Comparison of ENCODE assay signal across 17 cellular contexts in genomic region chr20:49149281-49150045, GRCh38. TPM values are rescaled to one million over a fixed set of nuclear protein-coding genes. Genes with fewer than 3 reads are reported as not detected.
A peak's percentile ranks its signal among the peaks of the same experiment; 100 is the strongest.
DNase-seq lines count a peak whose midpoint lies in the region; TF ChIP-seq lines count a peak whose summit lies in the region.
"Had no signal": no experiment of that assay in that cellular context is flagged by ENCODE, and none has a peak within 500 bp of the region (broad histone marks: within the 10 kb centered on the region; RNA-seq: fewer than 3 reads in every experiment).

No MANE protein-coding gene starts in this region.

- H3K36me3 ChIP-seq in breast epithelium (peaks cover 6% of the 10 kb centered on the region), OCI-LY7 (ENCODE audit: insufficient read depth, low read length) (peaks cover 85% of the 10 kb centered on the region), thyroid gland (peaks cover 14% of the 10 kb centered on the region in 2 donors)

- WGBS in thyroid gland, 2 donors: 21 to 47% methylated on average over 6 of the region's 6 CpGs

- DNase-seq in MCF 10A (ENCODE audit: unreplicated experiment) (no peak), breast epithelium (ENCODE audit: low spot score in 2 of 2) (no peak), OCI-LY7 (ENCODE audit: low spot score) (no peak), fibroblast of the conjunctiva (ENCODE audit: low read depth) (peak; percentile 26), thyroid gland (peak; percentile 94 to 95), NCI-H345 (lab: John Stamatoyannopoulos, UW) (no peak), GOT3 (lab: John Stamatoyannopoulos, UW) (no peak)
- DNase-seq: activated CD4-positive, alpha-beta T cell treated with anti-CD3 and anti-CD28 coated beads, Interleukin-2, amount 50 U/mL, for 4 hours; Karpas-422; left ventricle myocardium inferior; NCI-H1092 treated with DMSO at 0.1 percent for 48 hours; NCI-H748 treated with DMSO at 0.1 percent for 48 hours; posterior cingulate gyrus; RPMI8226 had no signal

- H3K36me3 Mint-ChIP-seq in MCF 10A (ENCODE audit: insufficient read depth, unreplicated experiment): peaks cover 93% of the 10 kb centered on the region

- H3K27me3 ChIP-seq in breast epithelium: no peaks in the 10 kb centered on the region
- no peaks in the 10 kb centered on the region for H3K27me3 ChIP-seq in thyroid gland

- H3K4me2 ChIP-seq in OCI-LY7 (ENCODE audit: low read length): no peak overlapping the region

- H3K9me3 Mint-ChIP-seq in MCF 10A (ENCODE audit: unreplicated experiment): no peaks in the 10 kb centered on the region
- H3K9me3 Mint-ChIP-seq: activated T-helper 17 cell treated with anti-CD3 and anti-CD28 coated beads, Interleukin-2, amount 50 U/mL, for 72 hours had no signal

- H3K27ac Mint-ChIP-seq in MCF 10A (ENCODE audit: low read depth, unreplicated experiment): peak overlapping the region; percentile 31
- H3K27ac Mint-ChIP-seq: activated T-helper 17 cell treated with anti-CD3 and anti-CD28 coated beads, Interleukin-2, amount 50 U/mL, for 72 hours; B cell had no signal

- H3K27me3 Mint-ChIP-seq in MCF 10A (ENCODE audit: insufficient read depth, unreplicated experiment): no peaks in the 10 kb centered on the region
- H3K27me3 Mint-ChIP-seq: activated T-helper 17 cell treated with anti-CD3 and anti-CD28 coated beads, Interleukin-2, amount 50 U/mL, for 72 hours; B cell had no signal

- no peaks in the 10 kb centered on the region for H3K79me2 ChIP-seq in OCI-LY7 (ENCODE audit: insufficient read depth, low read depth, low read length)

- H3K4me1 ChIP-seq in breast epithelium: no peaks in the 10 kb centered on the region
- no peaks in the 10 kb centered on the region for H3K4me1 ChIP-seq in OCI-LY7 (ENCODE audit: insufficient read depth, low read length, poor library complexity, severe bottlenecking)
- peaks cover 28 to 39% of the 10 kb centered on the region in 2 donors for H3K4me1 ChIP-seq in thyroid gland
- H3K4me1 ChIP-seq: left ventricle myocardium inferior had no signal

- TF ChIP-seq POLR2A in breast epithelium (IDR thresholded peaks at IDR 0.05): no peak
- TF ChIP-seq POLR2A in thyroid gland (IDR thresholded peaks at IDR 0.05): no peak

- H3K9me3 ChIP-seq in breast epithelium (no peaks in the 10 kb centered on the region), OCI-LY7 (ENCODE audit: low read length) (no peaks in the 10 kb centered on the region), thyroid gland (no peaks in the 10 kb centered on the region)
- H3K9me3 ChIP-seq: left ventricle myocardium inferior, thoracic aorta had no signal

- no peaks in the 10 kb centered on the region for H4K20me1 ChIP-seq in OCI-LY7 (ENCODE audit: insufficient read depth, low read length)

- POLR2A ChIA-PET in MCF 10A (lab: Yijun Ruan, JAX): interaction anchor here (1.2 kb wide), 1 partner anchor 11 kb away, joined by 4 read pairs; no protein-coding TSS in a partner anchor
- POLR2A ChIA-PET in OCI-LY7 (lab: Charles Lee): no interaction called here

- peaks cover 7% of the 10 kb centered on the region for H3K4me1 Mint-ChIP-seq in MCF 10A (ENCODE audit: insufficient read depth, unreplicated experiment)
- H3K4me1 Mint-ChIP-seq: B cell had no signal

- BruUV-seq in MCF 10A (replicated peaks; lab: Mats Ljungman, UMichigan) (no TSS peak), OCI-LY7 (replicated peaks; lab: Mats Ljungman, UMichigan) (TSS peak; percentile 29)

- no peaks in the 10 kb centered on the region for H3K9me2 ChIP-seq in OCI-LY7 (ENCODE audit: insufficient read depth, low read length)

- H3K4me3 Mint-ChIP-seq in MCF 10A (ENCODE audit: unreplicated experiment): no peak overlapping the region
- H3K4me3 Mint-ChIP-seq: activated T-helper 17 cell treated with anti-CD3 and anti-CD28 coated beads, Interleukin-2, amount 50 U/mL, for 72 hours; B cell had no signal

- TF ChIP-seq CTCF in MCF 10A (IDR thresholded peaks at IDR 0.05; ENCODE audit: unreplicated experiment): no peak
- no peak for TF ChIP-seq CTCF in breast epithelium (IDR thresholded peaks at IDR 0.05)
- no peak for TF ChIP-seq CTCF in OCI-LY7 (conservative IDR thresholded peaks at IDR 0.05; ENCODE audit: low read length)
- no peak for TF ChIP-seq CTCF in thyroid gland (IDR thresholded peaks at IDR 0.05)

- no peak overlapping the region for H3K4me3 ChIP-seq in breast epithelium
- H3K4me3 ChIP-seq in OCI-LY7 (ENCODE audit: low read depth, low read length, poor library complexity, severe bottlenecking): no peak overlapping the region
- H3K4me3 ChIP-seq in thyroid gland (replicated peaks in 1 of 3): no peak overlapping the region
- H3K4me3 ChIP-seq: left ventricle myocardium inferior, thoracic aorta had no signal

- intact Hi-C loops in MCF 10A (cut with micrococcal nuclease) (no loop called here), breast epithelium (cut with DNase I; ENCODE audit: low total_unique reads) (no loop called here), OCI-LY7 (cut with micrococcal nuclease; ENCODE audit: unreplicated experiment) (no loop called here), thyroid gland (cut with DNase I) (loop anchor here (5.0 kb wide), 1 partner anchor 58 kb away; no protein-coding TSS in a partner anchor)

- CTCF ChIA-PET in MCF 10A (lab: Yijun Ruan, JAX) (interaction anchor here (0.5 to 1.7 kb wide), 4 partner anchors 17 to 68 kb away, joined by 3 to 15 read pairs (median 8); no protein-coding TSS in a partner anchor), OCI-LY7 (lab: Charles Lee; ENCODE audit: unreplicated experiment) (no interaction called here)

- H3K27ac ChIP-seq in breast epithelium (no peak overlapping the region), OCI-LY7 (ENCODE audit: low read depth, low read length, poor library complexity, severe bottlenecking) (no peak overlapping the region), thyroid gland (peak overlapping the region; percentile 27 to 74 (median 44))
- H3K27ac ChIP-seq: left ventricle myocardium inferior had no signal

- H2AFZ ChIP-seq in OCI-LY7 (ENCODE audit: low read length): no peak overlapping the region

RNA-seq across cellular contexts. Expression of gene STAU1, which starts 38.7 kb away (rescaled TPM):
- total RNA-seq in MCF 10A (2022): 109 and 110 TPM in 2 replicates
- 10 to 100 TPM; 79.8 to 85.2 (median 79.9) TPM for total RNA-seq in breast epithelium
- 36.8 and 40.7 TPM in 2 replicates for total RNA-seq in OCI-LY7 (2014; rRNA removed; shearing (Covaris generic))
- 66.8 and 70.2 TPM in 2 replicates for total RNA-seq in OCI-LY7 (2022)
- total RNA-seq in thyroid gland: 100 to 1,000 TPM; 154 to 231 (median 167) TPM

Comparison
In these comparisons a context has a peak if more than half of its experiments do, and no peak if none do; other contexts are left out.
1. DNase-seq: peak in fibroblast of the conjunctiva (single experiment) and thyroid gland (2 of 2); none in MCF 10A (single experiment), breast epithelium (0 of 2), OCI-LY7 (single experiment), NCI-H345 (single experiment) and GOT3 (single experiment).
2. H3K27ac ChIP-seq: peak in thyroid gland (3 of 3); none in breast epithelium (0 of 2) and OCI-LY7 (single experiment).